19 cellular contexts compared by ENCODE assay signal in the genomic region with DNA sequence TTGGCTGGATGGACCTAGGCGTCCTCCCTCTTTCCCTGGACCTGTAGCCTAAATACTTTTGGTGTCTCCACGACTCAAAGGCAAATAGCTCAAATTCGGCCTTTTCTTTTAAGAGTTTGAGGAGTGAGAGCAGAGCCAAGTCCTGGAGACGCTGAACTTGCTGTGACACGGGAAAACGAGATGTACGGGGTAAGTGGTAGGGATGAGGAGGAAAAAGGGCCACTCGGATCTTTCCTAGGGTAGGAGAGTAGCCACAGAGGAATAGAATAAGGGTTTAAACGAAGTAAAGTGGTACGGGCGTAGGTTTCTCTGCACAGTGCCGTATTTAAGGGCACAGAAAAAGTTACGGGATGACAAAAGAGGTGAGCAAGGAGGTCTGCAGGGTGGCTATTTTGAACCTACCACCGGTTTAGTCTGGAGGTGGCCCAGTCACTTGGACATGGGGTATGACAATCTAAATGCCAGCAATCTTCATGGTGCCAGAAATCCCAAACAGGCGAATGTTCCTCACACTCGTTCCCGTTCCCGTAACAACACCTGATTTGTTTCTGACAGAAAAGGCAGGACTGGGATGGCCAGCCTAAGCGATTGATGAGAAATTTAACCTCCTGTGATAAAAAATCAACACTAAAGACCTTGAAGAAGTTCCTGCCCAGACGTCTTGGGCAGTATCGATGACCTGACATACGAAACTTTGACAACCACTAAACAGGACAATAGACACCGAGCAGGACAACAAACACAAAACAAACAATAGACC.
A peak's percentile ranks its signal among the peaks of the same experiment; 100 is the strongest.
DNase-seq lines count a peak whose midpoint lies in the region; ATAC-seq and TF ChIP-seq lines count a peak whose summit lies in the region.
"Had no signal": no experiment of that assay in that cellular context is flagged by ENCODE, and none has a peak within 500 bp of the region (broad histone marks: within the 10 kb centered on the region; RNA-seq: fewer than 3 reads in every experiment).

No MANE protein-coding gene starts in this region.

- 12% methylated on average over 23 of the region's 23 CpGs for WGBS in esophagus muscularis mucosa

- POLR2A ChIA-PET in activated CD4-positive, alpha-beta memory T cell treated with anti-CD3 and anti-CD28 coated beads, Interleukin-2, amount 10 ng/mL, durations not matched to agents 7 days and 5 days (lab: Charles Lee): no interaction called here

- H3K9me3 Mint-ChIP-seq in activated naive CD8-positive, alpha-beta T cell (ENCODE audit: low read depth): no peaks in the 10 kb centered on the region
- H3K9me3 Mint-ChIP-seq in activated naive CD8-positive, alpha-beta T cell treated with anti-CD3 and anti-CD28 coated beads, Interleukin-2, amount 50 U/mL, for 24 hours: peaks cover 45% of the 10 kb centered on the region
- peaks cover 10% of the 10 kb centered on the region for H3K9me3 Mint-ChIP-seq in activated CD4-positive, alpha-beta memory T cell treated with anti-CD3 and anti-CD28 coated beads, Interleukin-2, amount 10 ng/mL, durations not matched to agents 7 days and 5 days
- no peaks in the 10 kb centered on the region for H3K9me3 Mint-ChIP-seq in type B pancreatic cell

- peaks cover 0 to 8% (median 3%) of the 10 kb centered on the region in 4 donors for H3K4me1 ChIP-seq in esophagus muscularis mucosa
- H3K4me1 ChIP-seq: adrenal gland, breast epithelium had no signal

- no peaks in the 10 kb centered on the region for H3K9me3 ChIP-seq in esophagus muscularis mucosa
- H3K9me3 ChIP-seq: adrenal gland, breast epithelium had no signal

- DNase-seq in activated naive CD8-positive, alpha-beta T cell treated with anti-CD3 and anti-CD28 coated beads, Interleukin-2, amount 50 U/mL, for 24 hours: no peak
- DNase-seq in activated CD4-positive, alpha-beta memory T cell treated with anti-CD3 and anti-CD28 coated beads, Interleukin-2, amount 10 ng/mL, durations not matched to agents 7 days and 5 days: no peak
- DNase-seq in esophagus muscularis mucosa (ENCODE audit: extremely low spot score) (peak; percentile 45), type B pancreatic cell (ENCODE audit: extremely low spot score, unreplicated experiment) (no peak), NCI-H510A (lab: John Stamatoyannopoulos, UW) (no peak), posterior vena cava (ENCODE audit: low spot score) (no peak)
- DNase-seq: activated CD4-positive, alpha-beta T cell treated with anti-CD3 and anti-CD28 coated beads, Interleukin-2, amount 50 U/mL, for 48 hours; activated T-cell treated with anti-CD3 and anti-CD28 coated beads, Interleukin-2, amount 50 U/mL, for 4 hours; adrenal gland; GDM1; NCI-H1048; NCI-H2029 treated with DMSO at 0.1 percent for 48 hours; occipital lobe; PC-3; SHP77 treated with DMSO at 0.1 percent for 48 hours; T-cell had no signal

- H3K27ac ChIP-seq in esophagus muscularis mucosa (replicated peaks in 1 of 4): no peak overlapping the region
- H3K27ac ChIP-seq: adrenal gland, breast epithelium had no signal

- ATAC-seq in activated naive CD8-positive, alpha-beta T cell treated with anti-CD3 and anti-CD28 coated beads, Interleukin-2, amount 50 U/mL, for 24 hours: no peak
- ATAC-seq in HG02884 (IDR thresholded peaks at IDR 0.05; ENCODE audit: unreplicated experiment): no peak
- ATAC-seq: activated T-cell treated with anti-CD3 and anti-CD28 coated beads, Interleukin-2, amount 50 U/mL, for 4 hours; PC-3; T-cell had no signal

- no peak overlapping the region for H3K4me3 Mint-ChIP-seq in activated naive CD8-positive, alpha-beta T cell
- H3K4me3 Mint-ChIP-seq in activated naive CD8-positive, alpha-beta T cell treated with anti-CD3 and anti-CD28 coated beads, Interleukin-2, amount 50 U/mL, for 24 hours: no peak overlapping the region
- peak overlapping the region; percentile 31 for H3K4me3 Mint-ChIP-seq in activated CD4-positive, alpha-beta memory T cell treated with anti-CD3 and anti-CD28 coated beads, Interleukin-2, amount 10 ng/mL, durations not matched to agents 7 days and 5 days
- H3K4me3 Mint-ChIP-seq in type B pancreatic cell: peak overlapping the region; percentile 23
- H3K4me3 Mint-ChIP-seq: activated T-cell treated with anti-CD3 and anti-CD28 coated beads, Interleukin-2, amount 50 U/mL, for 4 hours had no signal

- peaks cover 0 to 98% (median 72%) of the 10 kb centered on the region in 4 donors for H3K27me3 ChIP-seq in esophagus muscularis mucosa

- H3K27ac Mint-ChIP-seq in activated naive CD8-positive, alpha-beta T cell: peak overlapping the region; percentile 76
- no peak overlapping the region for H3K27ac Mint-ChIP-seq in activated naive CD8-positive, alpha-beta T cell treated with anti-CD3 and anti-CD28 coated beads, Interleukin-2, amount 50 U/mL, for 24 hours
- peak overlapping the region; percentile 40 for H3K27ac Mint-ChIP-seq in activated CD4-positive, alpha-beta memory T cell treated with anti-CD3 and anti-CD28 coated beads, Interleukin-2, amount 10 ng/mL, durations not matched to agents 7 days and 5 days
- no peak overlapping the region for H3K27ac Mint-ChIP-seq in type B pancreatic cell

- intact Hi-C loops in esophagus muscularis mucosa (cut with DNase I) (no loop called here), posterior vena cava (cut with DNase I) (no loop called here)

- TF ChIP-seq CTCF in esophagus muscularis mucosa (IDR thresholded peaks at IDR 0.05): no peak
- no peak for TF ChIP-seq CTCF in type B pancreatic cell (conservative IDR thresholded peaks at IDR 0.05)

- H3K27me3 Mint-ChIP-seq in activated naive CD8-positive, alpha-beta T cell: peaks cover 75% of the 10 kb centered on the region
- peaks cover 91% of the 10 kb centered on the region for H3K27me3 Mint-ChIP-seq in activated naive CD8-positive, alpha-beta T cell treated with anti-CD3 and anti-CD28 coated beads, Interleukin-2, amount 50 U/mL, for 24 hours
- H3K27me3 Mint-ChIP-seq in activated CD4-positive, alpha-beta memory T cell treated with anti-CD3 and anti-CD28 coated beads, Interleukin-2, amount 10 ng/mL, durations not matched to agents 7 days and 5 days: peaks cover 90% of the 10 kb centered on the region
- peaks cover 98% of the 10 kb centered on the region for H3K27me3 Mint-ChIP-seq in type B pancreatic cell

- TF ChIP-seq EP300 in esophagus muscularis mucosa (IDR thresholded peaks at IDR 0.05): no peak

- no peak overlapping the region for H3K4me3 ChIP-seq in esophagus muscularis mucosa
- H3K4me3 ChIP-seq: adrenal gland, breast epithelium had no signal

- no peak for TF ChIP-seq POLR2A in esophagus muscularis mucosa (IDR thresholded peaks at IDR 0.05; ENCODE audit: low read depth)

- CTCF ChIA-PET in activated CD4-positive, alpha-beta memory T cell treated with anti-CD3 and anti-CD28 coated beads, Interleukin-2, amount 10 ng/mL, durations not matched to agents 7 days and 5 days (lab: Charles Lee): no interaction called here

- peaks cover 8% of the 10 kb centered on the region for H3K4me1 Mint-ChIP-seq in activated naive CD8-positive, alpha-beta T cell (ENCODE audit: low read depth)
- peaks cover 5% of the 10 kb centered on the region for H3K4me1 Mint-ChIP-seq in activated naive CD8-positive, alpha-beta T cell treated with anti-CD3 and anti-CD28 coated beads, Interleukin-2, amount 50 U/mL, for 24 hours
- no peaks in the 10 kb centered on the region for H3K4me1 Mint-ChIP-seq in activated CD4-positive, alpha-beta memory T cell treated with anti-CD3 and anti-CD28 coated beads, Interleukin-2, amount 10 ng/mL, durations not matched to agents 7 days and 5 days
- H3K4me1 Mint-ChIP-seq in type B pancreatic cell (ENCODE audit: unreplicated experiment): peaks cover 11% of the 10 kb centered on the region

- H3K36me3 Mint-ChIP-seq in activated naive CD8-positive, alpha-beta T cell: peaks cover 5% of the 10 kb centered on the region
- H3K36me3 Mint-ChIP-seq in activated naive CD8-positive, alpha-beta T cell treated with anti-CD3 and anti-CD28 coated beads, Interleukin-2, amount 50 U/mL, for 24 hours (ENCODE audit: low read depth): peaks cover 12% of the 10 kb centered on the region
- H3K36me3 Mint-ChIP-seq in activated CD4-positive, alpha-beta memory T cell treated with anti-CD3 and anti-CD28 coated beads, Interleukin-2, amount 10 ng/mL, durations not matched to agents 7 days and 5 days (ENCODE audit: low read depth): peaks cover 22% of the 10 kb centered on the region
- H3K36me3 Mint-ChIP-seq in type B pancreatic cell: peaks cover 4% of the 10 kb centered on the region

- H3K36me3 ChIP-seq in esophagus muscularis mucosa: no peaks in the 10 kb centered on the region
- H3K36me3 ChIP-seq: adrenal gland, breast epithelium had no signal

Comparison
In these comparisons a context has a peak if more than half of its experiments do, and no peak if none do; other contexts are left out.
1. H3K27ac Mint-ChIP-seq: peak in activated naive CD8-positive, alpha-beta T cell (single experiment) and activated CD4-positive, alpha-beta memory T cell treated with anti-CD3 and anti-CD28 coated beads, Interleukin-2, amount 10 ng/mL, durations not matched to agents 7 days and 5 days (single experiment); none in activated naive CD8-positive, alpha-beta T cell treated with anti-CD3 and anti-CD28 coated beads, Interleukin-2, amount 50 U/mL, for 24 hours (single experiment) and type B pancreatic cell (single experiment).
2. H3K4me3 Mint-ChIP-seq: peak in activated CD4-positive, alpha-beta memory T cell treated with anti-CD3 and anti-CD28 coated beads, Interleukin-2, amount 10 ng/mL, durations not matched to agents 7 days and 5 days (single experiment) and type B pancreatic cell (single experiment); none in activated naive CD8-positive, alpha-beta T cell (single experiment) and activated naive CD8-positive, alpha-beta T cell treated with anti-CD3 and anti-CD28 coated beads, Interleukin-2, amount 50 U/mL, for 24 hours (single experiment).